Comparison of ENCODE assay signal across 32 cellular contexts in the genomic region with DNA sequence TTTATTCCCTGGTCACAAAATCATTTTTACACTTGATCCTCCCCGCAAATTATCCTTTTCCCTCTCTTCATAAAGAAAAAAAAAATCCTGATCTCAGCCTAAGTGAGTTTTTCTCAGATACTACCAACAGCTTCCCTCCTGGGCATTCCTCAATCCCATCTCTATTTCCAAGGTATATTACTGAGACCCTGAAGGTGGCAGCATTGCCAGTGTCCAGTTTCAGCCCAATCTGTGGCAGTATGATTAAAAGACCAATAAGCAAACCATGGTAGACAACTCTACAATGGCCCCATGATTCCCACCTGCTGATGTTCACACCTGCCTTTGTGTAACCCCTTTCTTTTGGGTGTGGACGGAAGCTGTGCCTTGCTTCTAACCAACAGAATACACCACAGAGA.
DNase-seq lines count a peak whose midpoint lies in the region; ATAC-seq and TF ChIP-seq lines count a peak whose summit lies in the region.
"Had no signal": no experiment of that assay in that cellular context is flagged by ENCODE, and none has a peak within 500 bp of the region (broad histone marks: within the 10 kb centered on the region; RNA-seq: fewer than 3 reads in every experiment).

No MANE protein-coding gene starts in this region.

- H3K9me3 Mint-ChIP-seq in nephron progenitor cell: no peaks in the 10 kb centered on the region
- H3K9me3 Mint-ChIP-seq: activated CD4-positive, alpha-beta memory T cell treated with anti-CD3 and anti-CD28 coated beads for 36 hours; activated naive CD4-positive, alpha-beta T cell treated with anti-CD3 and anti-CD28 coated beads, Interleukin-2, amount 50 U/mL, for 24 hours; CD8-positive, alpha-beta memory T cell; effector memory CD8-positive, alpha-beta T cell; H9; immature natural killer cell; memory B cell had no signal

- peak overlapping the region; percentile 40 for H3K27ac Mint-ChIP-seq in nephron progenitor cell
- H3K27ac Mint-ChIP-seq: activated CD4-positive, alpha-beta memory T cell treated with anti-CD3 and anti-CD28 coated beads for 36 hours; activated naive CD4-positive, alpha-beta T cell treated with anti-CD3 and anti-CD28 coated beads, Interleukin-2, amount 50 U/mL, for 24 hours; memory B cell had no signal

- no peak overlapping the region for H3K4me3 Mint-ChIP-seq in nephron progenitor cell
- H3K4me3 Mint-ChIP-seq: activated CD4-positive, alpha-beta memory T cell treated with anti-CD3 and anti-CD28 coated beads for 36 hours; activated naive CD4-positive, alpha-beta T cell treated with anti-CD3 and anti-CD28 coated beads, Interleukin-2, amount 50 U/mL, for 24 hours; CD8-positive, alpha-beta memory T cell; effector memory CD8-positive, alpha-beta T cell; H9; immature natural killer cell; memory B cell had no signal

- DNase-seq in ELR (ENCODE audit: low read depth) (peak; percentile 24), NCI-H2081 treated with DMSO at 0.1 percent for 48 hours (lab: John Stamatoyannopoulos, UW) (peak; percentile 21), astrocyte of the cerebellum (ENCODE audit: low read depth) (no peak), nephron progenitor cell (no peak), putamen (ENCODE audit: low spot score) (no peak), NCI-H2171 treated with DMSO at 0.1 percent for 48 hours (lab: John Stamatoyannopoulos, UW) (no peak)
- DNase-seq: activated CD4-positive, alpha-beta memory T cell treated with anti-CD3 and anti-CD28 coated beads for 36 hours; activated CD8-positive, alpha-beta memory T cell treated with anti-CD3 and anti-CD28 coated beads, Interleukin-2, amount 50 U/mL, for 4 hours; anterior cingulate cortex; CD8-positive, alpha-beta memory T cell; cortex of kidney; DMS53; effector memory CD8-positive, alpha-beta T cell; gastrocnemius medialis; GDM1; H9; hippocampal formation; immature natural killer cell; left colon; MG63; NCI-H1417 treated with DMSO at 0.1 percent for 48 hours; NCI-H510A treated with DMSO at 0.1 percent for 48 hours; Peyer's patch; SIG-M5; stimulated activated naive CD4-positive, alpha-beta T cell treated with Interleukin-2 at 50 U/mL for 16 hours; testis had no signal

- no peak for ATAC-seq in GM18870 (IDR thresholded peaks at IDR 0.05; ENCODE audit: unreplicated experiment)
- ATAC-seq: effector memory CD8-positive, alpha-beta T cell; esophagus mucosa; gastrocnemius medialis; K562; left colon had no signal

- H3K27me3 Mint-ChIP-seq in nephron progenitor cell (ENCODE audit: low read depth, poor library complexity): peaks cover 6% of the 10 kb centered on the region
- H3K27me3 Mint-ChIP-seq: activated CD4-positive, alpha-beta memory T cell treated with anti-CD3 and anti-CD28 coated beads for 36 hours; activated naive CD4-positive, alpha-beta T cell treated with anti-CD3 and anti-CD28 coated beads, Interleukin-2, amount 50 U/mL, for 24 hours; CD8-positive, alpha-beta memory T cell; effector memory CD8-positive, alpha-beta T cell; memory B cell had no signal

- no peaks in the 10 kb centered on the region for H3K4me1 Mint-ChIP-seq in nephron progenitor cell

- in situ Hi-C loops in astrocyte of the cerebellum (cut with HindIII; ENCODE audit: low sequenced_read_pairs): no loop called here

- no peak overlapping the region for H3K4me3 ChIP-seq in astrocyte of the cerebellum (ENCODE audit: low read depth, low read length)
- H3K4me3 ChIP-seq: gastrocnemius medialis, K562, MG63, Peyer's patch, prostate gland, testis had no signal

- TF ChIP-seq CTCF in astrocyte of the cerebellum (IDR thresholded peaks at IDR 0.05; ENCODE audit: low read depth, low read length, missing control alignments) (peak; percentile 20), nephron progenitor cell (IDR thresholded peaks at IDR 0.05) (no peak)

- H3K36me3 Mint-ChIP-seq in nephron progenitor cell (ENCODE audit: low read depth): peaks cover 31% of the 10 kb centered on the region

Comparison
In these comparisons a context has a peak if more than half of its experiments do, and no peak if none do; other contexts are left out.
1. DNase-seq: peak in ELR (single experiment) and NCI-H2081 treated with DMSO at 0.1 percent for 48 hours (single experiment); none in astrocyte of the cerebellum (single experiment), nephron progenitor cell (single experiment), putamen (single experiment) and NCI-H2171 treated with DMSO at 0.1 percent for 48 hours (single experiment).